ENCODE assay signal across 8 cellular contexts in the genomic region with DNA sequence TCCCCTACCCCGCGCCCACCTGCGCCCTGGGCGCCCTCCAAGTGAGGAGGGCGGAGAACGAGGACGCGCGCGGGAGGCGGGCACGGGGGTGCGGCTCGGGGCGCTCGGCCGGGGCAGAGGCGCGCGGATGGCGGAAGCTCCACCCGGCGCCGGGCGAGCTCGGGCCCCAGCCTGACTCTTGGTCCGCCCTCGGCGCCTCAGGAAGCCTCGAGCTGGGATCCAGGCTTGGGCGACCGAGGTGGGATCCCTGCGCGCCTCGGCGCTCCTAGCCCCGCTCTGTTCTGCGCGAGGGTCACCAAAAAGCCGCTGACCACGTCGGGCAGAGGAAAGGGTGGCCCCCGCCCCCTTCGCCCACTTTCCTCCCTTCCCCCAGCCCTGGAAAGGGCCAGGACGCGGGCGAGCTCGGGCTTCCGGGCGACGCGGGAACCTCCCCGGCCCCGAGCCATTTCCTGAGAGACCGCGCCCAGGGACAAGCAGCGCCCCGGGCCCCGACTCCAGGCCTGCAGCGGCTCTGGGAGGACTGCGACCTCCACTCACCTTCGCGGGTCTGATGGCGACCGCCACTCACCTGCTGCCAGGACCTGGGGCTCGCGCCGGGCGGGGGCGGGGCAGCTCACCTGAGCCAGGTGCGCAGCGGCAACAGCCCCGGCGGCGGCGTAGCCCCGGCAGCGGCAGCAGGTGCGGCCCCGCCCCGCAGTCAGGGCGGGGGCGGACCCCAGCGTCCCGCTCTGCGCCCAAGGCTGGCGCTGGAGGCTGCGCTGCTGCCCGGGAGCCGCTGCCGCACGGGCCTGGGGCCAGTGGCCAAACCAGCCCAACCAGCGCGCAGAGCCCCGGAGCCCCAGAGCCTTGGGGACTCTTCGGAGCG. TPM values are rescaled to one million over a fixed set of nuclear protein-coding genes. Genes with fewer than 3 reads are reported as not detected.
DNase-seq lines count a peak whose midpoint lies in the region; ATAC-seq and TF ChIP-seq lines count a peak whose summit lies in the region.

No MANE protein-coding gene starts in this region.

- peak overlapping the region; percentile 28 for H3K4ac ChIP-seq in trophoblast cell (ENCODE audit: low read depth, low read length)

- H2AFZ ChIP-seq in trophoblast cell (ENCODE audit: insufficient read depth, low read length, poor library complexity) = peak overlapping the region; percentile 57

- CTCF ChIA-PET in CD8-positive, alpha-beta memory T cell (lab: Charles Lee) = interaction anchor here (0.6 to 3.8 kb wide), 11 partner anchors 10 to 165 kb away, joined by 3 to 51 read pairs (median 4); a partner anchor contains a TSS
- CTCF ChIA-PET in activated CD4-positive, alpha-beta memory T cell treated with anti-CD3 and anti-CD28 coated beads, Interleukin-2, amount 10 ng/mL, durations not matched to agents 7 days and 5 days (lab: Charles Lee) = interaction anchor here (0.9 to 3.7 kb wide), 6 partner anchors 10 to 210 kb away, joined by 3 to 62 read pairs (median 5); a partner anchor contains a TSS

- H3K27ac ChIP-seq in CD8-positive, alpha-beta memory T cell (ENCODE audit: low read depth, low read length) = peak overlapping the region; percentile 24
- H3K27ac ChIP-seq in trophoblast cell (ENCODE audit: low read depth, low read length) = peak overlapping the region; percentile 82

- peak overlapping the region; percentile 73 for H3K4me2 ChIP-seq in trophoblast cell (ENCODE audit: low read length)

- peaks cover 14 to 36% (median 19%) of the 10 kb centered on the region in 3 donors for H3K4me1 Mint-ChIP-seq in CD8-positive, alpha-beta memory T cell
- H3K4me1 Mint-ChIP-seq in activated CD4-positive, alpha-beta memory T cell treated with anti-CD3 and anti-CD28 coated beads, Interleukin-2, amount 10 ng/mL, durations not matched to agents 7 days and 5 days = peaks cover 30% of the 10 kb centered on the region

- H3K36me3 Mint-ChIP-seq in CD8-positive, alpha-beta memory T cell = peaks cover 0 to 11% (median 0%) of the 10 kb centered on the region in 3 donors
- H3K36me3 Mint-ChIP-seq in activated CD4-positive, alpha-beta memory T cell treated with anti-CD3 and anti-CD28 coated beads, Interleukin-2, amount 10 ng/mL, durations not matched to agents 7 days and 5 days (ENCODE audit: low read depth) = peaks cover 22% of the 10 kb centered on the region

- DNase-seq in CD8-positive, alpha-beta memory T cell = peak; percentile 32 to 63 (median 46)
- peak; percentile 43 for DNase-seq in KG1 (lab: John Stamatoyannopoulos, UW)
- peak; percentile 67 for DNase-seq in activated CD4-positive, alpha-beta memory T cell treated with anti-CD3 and anti-CD28 coated beads, Interleukin-2, amount 10 ng/mL, durations not matched to agents 7 days and 5 days
- DNase-seq in fibroblast of villous mesenchyme (ENCODE audit: low read depth) = peak; percentile 36
- DNase-seq in trophoblast cell = peak; percentile 76 to 86
- no peak for DNase-seq in NCI-H1092 (lab: John Stamatoyannopoulos, UW)
- no peak for DNase-seq in GM19240 (ENCODE audit: insufficient read length, low spot score)

- peaks cover 19% of the 10 kb centered on the region for H3K4me1 ChIP-seq in CD8-positive, alpha-beta memory T cell (ENCODE audit: insufficient read depth, low read length)
- H3K4me1 ChIP-seq in trophoblast cell (ENCODE audit: control insufficient read depth in 1 of 2, insufficient read depth in 2 of 2, low read length in 2 of 2) = peaks cover 19 to 32% of the 10 kb centered on the region in 2 experiments

- H3K9me3 ChIP-seq in CD8-positive, alpha-beta memory T cell (ENCODE audit: low read length) = no peaks in the 10 kb centered on the region
- H3K9me3 ChIP-seq in trophoblast cell (ENCODE audit: insufficient read depth, low read depth, low read length) = peaks cover 6% of the 10 kb centered on the region

- peak overlapping the region; percentile 82 for H4K91ac ChIP-seq in trophoblast cell (ENCODE audit: low read depth, low read length)

- no peak for ATAC-seq in GM18502 (IDR thresholded peaks at IDR 0.05; ENCODE audit: poor library complexity, unreplicated experiment)

- peak overlapping the region; percentile 83 for H2BK120ac ChIP-seq in trophoblast cell (ENCODE audit: insufficient read depth, low read length, poor library complexity)

- H3K23ac ChIP-seq in trophoblast cell (ENCODE audit: low read length) = no peak overlapping the region

- H3K79me2 ChIP-seq in trophoblast cell (ENCODE audit: control insufficient read depth, insufficient read depth, low read length, poor library complexity) = peaks cover 14% of the 10 kb centered on the region

- no peaks in the 10 kb centered on the region for H3K36me3 ChIP-seq in CD8-positive, alpha-beta memory T cell (ENCODE audit: insufficient read depth, low read length)
- no peaks in the 10 kb centered on the region for H3K36me3 ChIP-seq in trophoblast cell (ENCODE audit: control insufficient read depth in 1 of 2, insufficient read depth in 2 of 2, low read length in 2 of 2)

- H3K27me3 ChIP-seq in CD8-positive, alpha-beta memory T cell (ENCODE audit: insufficient read depth, low read length, poor library complexity, severe bottlenecking) = no peaks in the 10 kb centered on the region
- no peaks in the 10 kb centered on the region for H3K27me3 ChIP-seq in trophoblast cell (ENCODE audit: insufficient read depth, low read length)

- POLR2A ChIA-PET in CD8-positive, alpha-beta memory T cell (lab: Charles Lee) = interaction anchor here (0.6 to 5.4 kb wide), 8 partner anchors 11 to 210 kb away, joined by 3 to 71 read pairs (median 4); a partner anchor contains a TSS
- POLR2A ChIA-PET in activated CD4-positive, alpha-beta memory T cell treated with anti-CD3 and anti-CD28 coated beads, Interleukin-2, amount 10 ng/mL, durations not matched to agents 7 days and 5 days (lab: Charles Lee) = interaction anchor here (0.7 to 6.7 kb wide), 20 partner anchors 9 to 278 kb away, joined by 3 to 102 read pairs (median 6); a partner anchor contains a TSS

- H3K4me3 ChIP-seq in CD8-positive, alpha-beta memory T cell (ENCODE audit: low read length) = peak overlapping the region; percentile 83
- H3K4me3 ChIP-seq in fibroblast of villous mesenchyme (ENCODE audit: low read depth, low read length) = peak overlapping the region; percentile 59
- peak overlapping the region; percentile 61 for H3K4me3 ChIP-seq in trophoblast cell (ENCODE audit: low read depth, low read length)

- H3K79me1 ChIP-seq in trophoblast cell (ENCODE audit: low read length) = peaks cover 20% of the 10 kb centered on the region

- H3K14ac ChIP-seq in trophoblast cell (ENCODE audit: low read length) = peak overlapping the region; percentile 87

- H3K4me3 Mint-ChIP-seq in CD8-positive, alpha-beta memory T cell = peak overlapping the region; percentile 74 to 100 (median 94)
- H3K4me3 Mint-ChIP-seq in activated CD4-positive, alpha-beta memory T cell treated with anti-CD3 and anti-CD28 coated beads, Interleukin-2, amount 10 ng/mL, durations not matched to agents 7 days and 5 days = peak overlapping the region; percentile 99

- H3K27ac Mint-ChIP-seq in CD8-positive, alpha-beta memory T cell = peak overlapping the region in 3 of 8 donors; percentile 69 to 97 (median 97)
- peak overlapping the region; percentile 91 for H3K27ac Mint-ChIP-seq in activated CD4-positive, alpha-beta memory T cell treated with anti-CD3 and anti-CD28 coated beads, Interleukin-2, amount 10 ng/mL, durations not matched to agents 7 days and 5 days

- no CpG with 5 or more reads among the region's 97 CpGs for WGBS in trophoblast cell (ENCODE audit: extremely low coverage, insufficient coverage, insufficient read length)

- H3K9me3 Mint-ChIP-seq in CD8-positive, alpha-beta memory T cell = no peaks in the 10 kb centered on the region
- H3K9me3 Mint-ChIP-seq in activated CD4-positive, alpha-beta memory T cell treated with anti-CD3 and anti-CD28 coated beads, Interleukin-2, amount 10 ng/mL, durations not matched to agents 7 days and 5 days = no peaks in the 10 kb centered on the region

- peak overlapping the region; percentile 37 for H2BK5ac ChIP-seq in trophoblast cell (ENCODE audit: low read depth, low read length, poor library complexity)

- peak overlapping the region; percentile 67 for H2BK12ac ChIP-seq in trophoblast cell (ENCODE audit: low read length)

- peak overlapping the region; percentile 52 for H2AK5ac ChIP-seq in trophoblast cell (ENCODE audit: low read length)

- no peak overlapping the region for H3K9ac ChIP-seq in trophoblast cell (ENCODE audit: low read length)

- peak overlapping the region; percentile 70 for H3K18ac ChIP-seq in trophoblast cell (ENCODE audit: low read length)

- H4K8ac ChIP-seq in trophoblast cell (ENCODE audit: low read depth, low read length) = peak overlapping the region; percentile 72

- no peak for TF ChIP-seq CTCF in fibroblast of villous mesenchyme (IDR thresholded peaks at IDR 0.05; ENCODE audit: insufficient read depth, low read depth, low read length)

- peak overlapping the region; percentile 37 for H4K12ac ChIP-seq in trophoblast cell (ENCODE audit: low read depth, low read length)

- H3K27me3 Mint-ChIP-seq in CD8-positive, alpha-beta memory T cell = no peaks in the 10 kb centered on the region
- no peaks in the 10 kb centered on the region for H3K27me3 Mint-ChIP-seq in activated CD4-positive, alpha-beta memory T cell treated with anti-CD3 and anti-CD28 coated beads, Interleukin-2, amount 10 ng/mL, durations not matched to agents 7 days and 5 days

RNA-seq across cellular contexts. Expression of a gene that starts 2.2 kb away (rescaled TPM):
- total RNA-seq in CD8-positive, alpha-beta memory T cell = 10 to 100 TPM; 54.2 to 59.4 TPM
- polyA plus RNA-seq in CD8-positive, alpha-beta memory T cell = 267 TPM
- total RNA-seq in activated CD4-positive, alpha-beta memory T cell treated with anti-CD3 and anti-CD28 coated beads, Interleukin-2, amount 10 ng/mL, durations not matched to agents 7 days and 5 days = 100 to 1,000 TPM; 170 to 178 TPM
- total RNA-seq in fibroblast of villous mesenchyme = 10.8 and 14.5 TPM in 2 replicates
- 49.3 and 51.6 TPM in 2 replicates for polyA plus RNA-seq in trophoblast cell (2013)

RNA-seq across cellular contexts. Expression of a gene that starts 23.0 kb away (rescaled TPM):
- not detected for total RNA-seq in CD8-positive, alpha-beta memory T cell
- 1.1 TPM for polyA plus RNA-seq in CD8-positive, alpha-beta memory T cell
- not detected for total RNA-seq in activated CD4-positive, alpha-beta memory T cell treated with anti-CD3 and anti-CD28 coated beads, Interleukin-2, amount 10 ng/mL, durations not matched to agents 7 days and 5 days
- total RNA-seq in fibroblast of villous mesenchyme = 2.2 and 2.6 TPM in 2 replicates
- 44.7 and 45.2 TPM in 2 replicates for polyA plus RNA-seq in trophoblast cell (2013)

RNA-seq across cellular contexts. Expression of a gene that starts 24.8 kb away (rescaled TPM):
- 10 to 100 TPM; 25.3 to 26.4 TPM for total RNA-seq in CD8-positive, alpha-beta memory T cell
- polyA plus RNA-seq in CD8-positive, alpha-beta memory T cell = 12.2 TPM
- total RNA-seq in activated CD4-positive, alpha-beta memory T cell treated with anti-CD3 and anti-CD28 coated beads, Interleukin-2, amount 10 ng/mL, durations not matched to agents 7 days and 5 days = 10 to 100 TPM; 69.2 to 73.5 TPM
- not detected in 2 replicates for total RNA-seq in fibroblast of villous mesenchyme
- polyA plus RNA-seq in trophoblast cell (2013) = 16.3 and 16.5 TPM in 2 replicates

RNA-seq across cellular contexts. Expression of a gene that starts 33.1 kb away (rescaled TPM):
- total RNA-seq in CD8-positive, alpha-beta memory T cell = 10 to 100 TPM; 26.2 to 28.4 TPM
- 11.5 TPM for polyA plus RNA-seq in CD8-positive, alpha-beta memory T cell
- total RNA-seq in activated CD4-positive, alpha-beta memory T cell treated with anti-CD3 and anti-CD28 coated beads, Interleukin-2, amount 10 ng/mL, durations not matched to agents 7 days and 5 days = 10 to 100 TPM; 20.1 to 21.5 TPM
- total RNA-seq in fibroblast of villous mesenchyme = 31.5 and 34.8 TPM in 2 replicates
- polyA plus RNA-seq in trophoblast cell (2013) = 27.0 and 28.6 TPM in 2 replicates

RNA-seq across cellular contexts. Expression of a gene that starts 47.7 kb away (rescaled TPM):
- total RNA-seq in CD8-positive, alpha-beta memory T cell = under 1 TPM; 0.47 to 0.81 TPM
- polyA plus RNA-seq in CD8-positive, alpha-beta memory T cell = 0.31 TPM
- total RNA-seq in activated CD4-positive, alpha-beta memory T cell treated with anti-CD3 and anti-CD28 coated beads, Interleukin-2, amount 10 ng/mL, durations not matched to agents 7 days and 5 days = under 1 TPM; 0.23 to 0.53 TPM
- total RNA-seq in fibroblast of villous mesenchyme = 0.43 and 1.3 TPM in 2 replicates
- 18.4 and 19.5 TPM in 2 replicates for polyA plus RNA-seq in trophoblast cell (2013)

Comparison
In these comparisons a context has a peak if more than half of its experiments do, and no peak if none do; other contexts are left out.
1. DNase-seq: peak in CD8-positive, alpha-beta memory T cell (5 of 5), KG1 (single experiment), activated CD4-positive, alpha-beta memory T cell treated with anti-CD3 and anti-CD28 coated beads, Interleukin-2, amount 10 ng/mL, durations not matched to agents 7 days and 5 days (single experiment), fibroblast of villous mesenchyme (single experiment) and trophoblast cell (2 of 2); none in NCI-H1092 (single experiment) and GM19240 (single experiment).
2. RNA of a gene that starts 24.8 kb away (total RNA-seq): 69.2 to 73.5 TPM in activated CD4-positive, alpha-beta memory T cell treated with anti-CD3 and anti-CD28 coated beads, Interleukin-2, amount 10 ng/mL, durations not matched to agents 7 days and 5 days and 25.3 to 26.4 TPM in CD8-positive, alpha-beta memory T cell; not detected in fibroblast of villous mesenchyme; every median in the first group is over 10 times any median in the second.
3. Peak in every context shown above with its lines, with median percentiles within 50 percentile points of each other: H3K4me3 ChIP-seq.